8 cellular contexts compared by ENCODE assay signal in the genomic region with DNA sequence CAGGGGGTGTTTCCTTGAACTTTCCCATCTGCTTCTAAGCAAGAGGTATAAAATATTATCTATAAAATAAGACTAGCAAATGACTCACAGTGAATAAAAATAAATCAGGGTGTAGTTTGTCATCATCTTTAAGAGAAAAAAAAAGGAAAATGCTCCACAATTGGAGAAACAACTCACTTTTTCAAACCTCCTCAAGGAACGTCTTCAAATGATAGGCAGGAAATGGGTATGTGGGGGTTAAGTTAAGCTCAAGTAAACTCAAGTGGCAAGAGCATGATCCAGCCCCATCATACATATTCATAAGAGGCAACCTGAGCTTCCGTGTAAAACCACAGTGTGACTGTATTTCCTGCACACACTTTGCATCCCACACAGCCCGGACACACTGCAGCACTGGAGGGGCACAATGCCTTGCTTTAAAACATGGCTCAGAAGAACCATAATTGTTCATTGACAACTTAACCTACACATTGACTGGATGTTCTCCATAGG. TPM values are rescaled to one million over a fixed set of nuclear protein-coding genes. Genes with fewer than 3 reads are reported as not detected.
DNase-seq lines count a peak whose midpoint lies in the region; ATAC-seq and TF ChIP-seq lines count a peak whose summit lies in the region.

No MANE protein-coding gene starts in this region.

- no peak overlapping the region for H3K27ac ChIP-seq in BLaER1

- no peak overlapping the region for H3K9ac ChIP-seq in BLaER1

- H3K36me3 Mint-ChIP-seq in MCF 10A (ENCODE audit: insufficient read depth, unreplicated experiment) (no peaks in the 10 kb centered on the region), mesothelial cell of epicardium (no peaks in the 10 kb centered on the region)

- H3K4me1 Mint-ChIP-seq in MCF 10A (ENCODE audit: insufficient read depth, unreplicated experiment) (peaks cover 41% of the 10 kb centered on the region), mesothelial cell of epicardium (peaks cover 44% of the 10 kb centered on the region)

- peaks cover 33% of the 10 kb centered on the region for H3K4me1 ChIP-seq in BLaER1

- TF ChIP-seq CTCF in MCF 10A (IDR thresholded peaks at IDR 0.05; ENCODE audit: unreplicated experiment) (no peak), mesothelial cell of epicardium (IDR thresholded peaks at IDR 0.05; ENCODE audit: unreplicated experiment) (no peak)

- BruUV-seq in MCF 10A (replicated peaks; lab: Mats Ljungman, UMichigan) = no TSS peak

- CTCF ChIA-PET in MCF 10A (lab: Yijun Ruan, JAX) = no interaction called here

- POLR2A ChIA-PET in MCF 10A (lab: Yijun Ruan, JAX) = interaction anchor here (0.8 to 2.3 kb wide), 4 partner anchors 60 to 129 kb away, joined by 3 to 13 read pairs (median 5); partner anchors contain the start of gene CEP85L

- intact Hi-C loops in MCF 10A (cut with micrococcal nuclease) = loop anchor here (2.0 kb wide), 1 partner anchor 67 kb away; no protein-coding TSS in a partner anchor

- H3K27me3 ChIP-seq in BLaER1 = no peaks in the 10 kb centered on the region

- H3K4me3 Mint-ChIP-seq in MCF 10A (ENCODE audit: unreplicated experiment) = peak overlapping the region; percentile 73
- peak overlapping the region; percentile 68 for H3K4me3 Mint-ChIP-seq in mesothelial cell of epicardium

- no peaks in the 10 kb centered on the region for H3K27me3 Mint-ChIP-seq in MCF 10A (ENCODE audit: insufficient read depth, unreplicated experiment)
- no peaks in the 10 kb centered on the region for H3K27me3 Mint-ChIP-seq in mesothelial cell of epicardium (ENCODE audit: low read depth)

- H3K36me3 ChIP-seq in BLaER1 = no peaks in the 10 kb centered on the region

- no peaks in the 10 kb centered on the region for H4K20me1 ChIP-seq in BLaER1

- no peaks in the 10 kb centered on the region for H3K9me3 Mint-ChIP-seq in MCF 10A (ENCODE audit: unreplicated experiment)
- H3K9me3 Mint-ChIP-seq in mesothelial cell of epicardium = no peaks in the 10 kb centered on the region

- peak; percentile 91 for ATAC-seq in GM19395 (IDR thresholded peaks at IDR 0.05; ENCODE audit: unreplicated experiment)
- peak; percentile 88 for ATAC-seq in HG03520 (IDR thresholded peaks at IDR 0.05; ENCODE audit: unreplicated experiment)

- H3K27ac Mint-ChIP-seq in MCF 10A (ENCODE audit: low read depth, unreplicated experiment) = peak overlapping the region; percentile 93
- peak overlapping the region; percentile 96 for H3K27ac Mint-ChIP-seq in mesothelial cell of epicardium

- DNase-seq in UCSD-AML1 (lab: John Stamatoyannopoulos, UW; ENCODE audit: unreplicated experiment) (peak; percentile 48), MCF 10A (ENCODE audit: unreplicated experiment) (peak; percentile 78), mesothelial cell of epicardium (ENCODE audit: low spot score in 2 of 2, unreplicated experiment in 2 of 2) (no peak), HuH-7 (ENCODE audit: low spot score) (no peak)
- DNase-seq in stimulated activated CD8-positive, alpha-beta memory T cell treated with anti-CD3 and anti-CD28 coated beads, Interleukin-7, amount 100 ng/mL, for 4 hours (ENCODE audit: low read depth in 2 of 2) = peak; percentile 73 to 80

- peak overlapping the region; percentile 59 for H3K4me2 ChIP-seq in BLaER1

- H3K4me3 ChIP-seq in BLaER1 = no peak overlapping the region; the same call in 1 of the 2 replicates

- H3K9me3 ChIP-seq in BLaER1 = no peaks in the 10 kb centered on the region

RNA-seq across cellular contexts. Expression of gene CEP85L, which starts 58.5 kb away (rescaled TPM):
- total RNA-seq in MCF 10A (2022) = 8.4 and 10.0 TPM in 2 replicates
- 20.6 to 23.5 TPM (median 23.1 TPM) in 3 replicates for total RNA-seq in mesothelial cell of epicardium

Comparison
In these comparisons a context has a peak if more than half of its experiments do, and no peak if none do; other contexts are left out.
1. DNase-seq: peak in UCSD-AML1 (single experiment), MCF 10A (single experiment) and stimulated activated CD8-positive, alpha-beta memory T cell treated with anti-CD3 and anti-CD28 coated beads, Interleukin-7, amount 100 ng/mL, for 4 hours (2 of 2); none in mesothelial cell of epicardium (0 of 2) and HuH-7 (single experiment).